1 cellular context compared by ENCODE assay signal in the genomic region with DNA sequence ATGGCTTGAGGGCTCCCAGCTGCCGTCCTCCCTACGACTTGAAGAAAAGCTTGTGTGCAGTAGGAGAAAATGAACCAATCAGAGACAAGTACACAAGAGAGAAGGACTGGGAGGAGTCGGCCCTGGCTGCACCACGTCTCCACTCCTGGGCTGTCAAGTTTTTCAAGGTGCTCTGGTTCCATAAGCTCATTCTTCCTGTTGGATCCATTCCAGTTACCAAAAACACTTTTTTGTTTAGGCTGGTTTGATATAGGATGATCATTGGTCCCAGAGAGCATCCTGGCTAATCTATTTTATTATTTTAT.
TF ChIP-seq lines count a peak whose summit lies in the region.

No MANE protein-coding gene starts in this region.

TF ChIP-seq in K562, 482 proteins besides CTCF, POLR2A, EP300 and RAD21 (continued from another document):
- TF ChIP-seq ZNF592 (IDR thresholded peaks at IDR 0.05): no peak
- TF ChIP-seq SAP30 (IDR thresholded peaks at IDR 0.05; ENCODE audit: borderline replicate concordance, insufficient read depth, low read depth, low read length, poor library complexity, severe bottlenecking): no peak
- TF ChIP-seq SRSF7 (optimal IDR thresholded peaks at IDR 0.05; ENCODE audit: low read depth, low read length): no peak
- no peak for TF ChIP-seq SMAD4 (CRISPR knock-in tag; conservative IDR thresholded peaks at IDR 0.05)
- TF ChIP-seq ADNP (tag; IDR thresholded peaks at IDR 0.05): no peak
